In the genomic region with DNA sequence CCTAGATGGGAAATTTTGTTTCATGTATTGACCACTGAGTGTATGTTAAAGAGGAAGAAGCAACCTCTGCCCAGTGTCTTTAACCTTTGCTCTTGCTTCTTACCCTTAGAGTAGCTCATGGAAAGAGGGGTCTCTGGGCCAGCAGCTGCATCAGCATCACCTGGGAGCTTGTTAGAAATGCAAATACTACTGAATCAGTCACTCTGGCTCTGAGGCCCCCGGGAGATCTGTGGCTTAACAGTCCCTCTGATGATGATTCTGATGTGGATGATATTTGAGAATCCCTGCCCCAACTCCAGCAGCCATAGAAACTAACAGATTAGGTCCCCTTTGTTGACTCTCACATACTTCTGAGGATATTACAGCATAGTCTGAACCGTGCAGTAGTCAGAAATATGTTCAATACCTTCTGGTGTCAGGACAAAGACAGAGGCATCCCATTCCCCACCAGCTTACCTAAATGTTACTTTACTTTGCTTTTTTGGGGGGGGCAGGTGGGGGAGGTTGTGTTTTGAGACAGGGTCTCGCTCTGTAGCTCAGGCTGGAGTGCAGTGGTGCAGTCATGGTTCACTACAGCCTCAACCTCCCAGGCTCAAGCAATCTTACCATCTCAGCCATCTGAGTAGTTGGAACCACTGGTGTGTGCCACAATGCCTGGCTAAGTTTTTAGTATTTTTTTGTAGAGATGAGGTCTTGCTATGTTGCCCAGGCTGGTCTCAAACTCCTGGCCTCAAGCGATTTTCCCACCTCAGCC, we compare ENCODE assay signal across 9 cellular contexts.
DNase-seq lines count a peak whose midpoint lies in the region; TF ChIP-seq lines count a peak whose summit lies in the region.
"Had no signal": no experiment of that assay in that cellular context is flagged by ENCODE, and none has a peak within 500 bp of the region (broad histone marks: within the 10 kb centered on the region; RNA-seq: fewer than 3 reads in every experiment).

No MANE protein-coding gene starts in this region.

- peaks cover 12 to 29% (median 22%) of the 10 kb centered on the region in 4 donors for H3K4me1 Mint-ChIP-seq in CD4-positive, alpha-beta memory T cell
- H3K4me1 Mint-ChIP-seq in HFFc6 (ENCODE audit: low read depth) = peaks cover 9% of the 10 kb centered on the region
- H3K4me1 Mint-ChIP-seq in activated T-helper 2 cell treated with anti-CD3 and anti-CD28 coated beads, Interferon-gamma antibody, Interleukin-2, Interleukin-4, amounts not matched to agents 10 μg/mL and 5 μg/mL and 100 μg/mL, durations not matched to agents 14 hours and 24 hours and 36 hours (ENCODE audit: low read depth) = peaks cover 20% of the 10 kb centered on the region
- peaks cover 41% of the 10 kb centered on the region for H3K4me1 Mint-ChIP-seq in nephron
- peaks cover 32% of the 10 kb centered on the region for H3K4me1 Mint-ChIP-seq in chondrocyte (ENCODE audit: low read depth)

- CTCF ChIA-PET in CD4-positive, alpha-beta memory T cell (lab: Charles Lee; ENCODE audit: partially characterized antibody) = interaction anchor here (1.4 kb wide), 1 partner anchor 308 kb away, joined by 3 read pairs; no protein-coding TSS in a partner anchor

- peaks cover 7% of the 10 kb centered on the region for H3K4me1 ChIP-seq in CD4-positive, alpha-beta memory T cell (ENCODE audit: insufficient read depth, low read length)

- H3K9me3 Mint-ChIP-seq in CD4-positive, alpha-beta memory T cell = no peaks in the 10 kb centered on the region
- H3K9me3 Mint-ChIP-seq in HFFc6 = 0 out of 2 replicates have a peak, but pooled peaks cover 3% of the 10 kb centered on the region
- no peaks in the 10 kb centered on the region for H3K9me3 Mint-ChIP-seq in activated T-helper 2 cell treated with anti-CD3 and anti-CD28 coated beads, Interferon-gamma antibody, Interleukin-2, Interleukin-4, amounts not matched to agents 10 μg/mL and 5 μg/mL and 100 μg/mL, durations not matched to agents 14 hours and 24 hours and 36 hours
- no peaks in the 10 kb centered on the region for H3K9me3 Mint-ChIP-seq in nephron
- no peaks in the 10 kb centered on the region for H3K9me3 Mint-ChIP-seq in chondrocyte (ENCODE audit: low read depth)

- no peaks in the 10 kb centered on the region for H3K27me3 ChIP-seq in CD4-positive, alpha-beta memory T cell (ENCODE audit: insufficient read depth, low read length)

- no peak overlapping the region for H3K27ac ChIP-seq in CD4-positive, alpha-beta memory T cell (ENCODE audit: low read depth, low read length)

- H3K27me3 Mint-ChIP-seq in CD4-positive, alpha-beta memory T cell = no peaks in the 10 kb centered on the region
- no peaks in the 10 kb centered on the region; the same call in 1 of the 2 replicates for H3K27me3 Mint-ChIP-seq in HFFc6 (ENCODE audit: insufficient read depth)
- H3K27me3 Mint-ChIP-seq in activated T-helper 2 cell treated with anti-CD3 and anti-CD28 coated beads, Interferon-gamma antibody, Interleukin-2, Interleukin-4, amounts not matched to agents 10 μg/mL and 5 μg/mL and 100 μg/mL, durations not matched to agents 14 hours and 24 hours and 36 hours (ENCODE audit: low read depth) = no peaks in the 10 kb centered on the region
- H3K27me3 Mint-ChIP-seq in nephron (ENCODE audit: low read depth) = peaks cover 19% of the 10 kb centered on the region
- H3K27me3 Mint-ChIP-seq in chondrocyte (ENCODE audit: low read depth) = no peaks in the 10 kb centered on the region

- intact Hi-C loops in CD4-positive, alpha-beta memory T cell (cut with micrococcal nuclease) = no loop called here
- intact Hi-C loops in activated T-helper 2 cell treated with anti-CD3 and anti-CD28 coated beads, Interferon-gamma antibody, Interleukin-2, Interleukin-4, amounts not matched to agents 10 μg/mL and 5 μg/mL and 100 μg/mL, durations not matched to agents 14 hours and 24 hours and 36 hours (cut with micrococcal nuclease) = no loop called here

- H3K9me3 ChIP-seq in CD4-positive, alpha-beta memory T cell (ENCODE audit: control insufficient read depth in 1 of 2, low read length in 2 of 2) = no peaks in the 10 kb centered on the region

- POLR2A ChIA-PET in CD4-positive, alpha-beta memory T cell (lab: Charles Lee; ENCODE audit: partially characterized antibody) = no interaction called here

- H3K36me3 ChIP-seq in CD4-positive, alpha-beta memory T cell (ENCODE audit: insufficient read depth, low read length) = no peaks in the 10 kb centered on the region

- no peak for DNase-seq in CD4-positive, alpha-beta memory T cell
- DNase-seq in HFFc6 = no peak
- no peak for DNase-seq in activated T-helper 2 cell treated with anti-CD3 and anti-CD28 coated beads, Interferon-gamma antibody, Interleukin-2, Interleukin-4, amounts not matched to agents 10 μg/mL and 5 μg/mL and 100 μg/mL, durations not matched to agents 14 hours and 24 hours and 36 hours (ENCODE audit: low spot score)
- DNase-seq in chondrocyte (ENCODE audit: low spot score) = no peak
- DNase-seq in nucleus accumbens (lab: John Stamatoyannopoulos, UW) = no peak
- DNase-seq in AML-193 (lab: John Stamatoyannopoulos, UW) = no peak
- DNase-seq in GM03348 (ENCODE audit: low spot score) = no peak
- DNase-seq: erythroblast had no signal

- peaks cover 0 to 4% of the 10 kb centered on the region in 2 donors for H3K36me3 Mint-ChIP-seq in CD4-positive, alpha-beta memory T cell
- H3K36me3 Mint-ChIP-seq in HFFc6 (ENCODE audit: low read depth) (peaks cover 12% of the 10 kb centered on the region; the same call in 1 of the 2 replicates), nephron (ENCODE audit: low read depth) (no peaks in the 10 kb centered on the region), chondrocyte (ENCODE audit: low read depth) (no peaks in the 10 kb centered on the region)
- peaks cover 17% of the 10 kb centered on the region for H3K36me3 Mint-ChIP-seq in activated T-helper 2 cell treated with anti-CD3 and anti-CD28 coated beads, Interferon-gamma antibody, Interleukin-2, Interleukin-4, amounts not matched to agents 10 μg/mL and 5 μg/mL and 100 μg/mL, durations not matched to agents 14 hours and 24 hours and 36 hours (ENCODE audit: low read depth)

- H3K27ac Mint-ChIP-seq in CD4-positive, alpha-beta memory T cell = peak overlapping the region in 4 of 7 donors; percentile 1 to 68 (median 30)
- H3K27ac Mint-ChIP-seq in HFFc6 = peak overlapping the region; percentile 92
- H3K27ac Mint-ChIP-seq in activated T-helper 2 cell treated with anti-CD3 and anti-CD28 coated beads, Interferon-gamma antibody, Interleukin-2, Interleukin-4, amounts not matched to agents 10 μg/mL and 5 μg/mL and 100 μg/mL, durations not matched to agents 14 hours and 24 hours and 36 hours = peak overlapping the region; percentile 77
- H3K27ac Mint-ChIP-seq in nephron = peak overlapping the region; percentile 43 to 94 (median 75)
- no peak overlapping the region for H3K27ac Mint-ChIP-seq in chondrocyte (ENCODE audit: unreplicated experiment)

- no peak overlapping the region for H3K4me3 Mint-ChIP-seq in CD4-positive, alpha-beta memory T cell
- H3K4me3 Mint-ChIP-seq in HFFc6 (no peak overlapping the region; the same call in none of the 2 replicates), nephron (no peak overlapping the region), chondrocyte (ENCODE audit: unreplicated experiment) (no peak overlapping the region)
- H3K4me3 Mint-ChIP-seq in activated T-helper 2 cell treated with anti-CD3 and anti-CD28 coated beads, Interferon-gamma antibody, Interleukin-2, Interleukin-4, amounts not matched to agents 10 μg/mL and 5 μg/mL and 100 μg/mL, durations not matched to agents 14 hours and 24 hours and 36 hours (ENCODE audit: low read depth) = no peak overlapping the region

- TF ChIP-seq CTCF in HFFc6 (IDR thresholded peaks at IDR 0.05) (no peak), nephron (IDR thresholded peaks at IDR 0.05; ENCODE audit: unreplicated experiment in 3 of 3) (no peak), chondrocyte (IDR thresholded peaks at IDR 0.05) (no peak)

- H3K4me3 ChIP-seq in CD4-positive, alpha-beta memory T cell (ENCODE audit: low read length in 2 of 2) = no peak overlapping the region
